Comparison of ENCODE assay signal across 26 cellular contexts in genomic region chr2:204535764-204536163, GRCh38.
"Had no signal": no experiment of that assay in that cellular context is flagged by ENCODE, and none has a peak within 500 bp of the region (broad histone marks: within the 10 kb centered on the region; RNA-seq: fewer than 3 reads in every experiment).

No MANE protein-coding gene starts in this region.

- DNase-seq: dorsolateral prefrontal cortex; effector CD4-positive, alpha-beta T cell; esophagus squamous epithelium; glutamatergic neuron; heart right ventricle; hippocampal formation; left cardiac atrium; left lung; mesenchymal stem cell; naive thymus-derived CD4-positive, alpha-beta T cell; nucleus accumbens; stimulated activated CD4-positive, alpha-beta T cell treated with anti-CD3 and anti-CD28 coated beads, Interleukin-12 subunit alpha, Interleukin-12 subunit beta, amount 100 ng/mL, for 4 hours; stimulated activated CD4-positive, alpha-beta T cell treated with anti-CD3 and anti-CD28 coated beads, Interleukin-1b, Interleukin-23, amount 100 ng/mL, for 48 hours; stimulated activated CD4-positive, alpha-beta T cell treated with anti-CD3 and anti-CD28 coated beads, Interleukin-4, amount 100 ng/mL, for 1 hour; stimulated activated CD8-positive, alpha-beta memory T cell treated with anti-CD3 and anti-CD28 coated beads, Interleukin-4, amount 100 ng/mL, for 48 hours; stimulated activated naive CD4-positive, alpha-beta T cell treated with Interleukin-2 at 50 U/mL for 16 hours; stomach; thyroid gland; upper lobe of left lung had no signal

- H3K27me3 ChIP-seq: esophagus squamous epithelium, left lung, right atrium auricular region, stomach, thyroid gland, upper lobe of left lung had no signal

- H3K9me3 ChIP-seq: esophagus squamous epithelium, heart right ventricle, left lung, prostate gland, right atrium auricular region, stomach, thyroid gland, upper lobe of left lung had no signal

- H3K36me3 ChIP-seq: esophagus squamous epithelium, heart right ventricle, left lung, prostate gland, right atrium auricular region, stomach, thyroid gland, upper lobe of left lung had no signal

- H3K4me2 ChIP-seq: smooth muscle cell had no signal

- ATAC-seq: heart right ventricle; left cardiac atrium; left lung; naive thymus-derived CD4-positive, alpha-beta T cell; sciatic nerve had no signal

- FAIRE-seq: colon, islet of Langerhans, urothelium cell line had no signal

- H3K4me1 ChIP-seq: heart right ventricle, left lung, prostate gland, thyroid gland had no signal

- H3K4me3 ChIP-seq: dorsolateral prefrontal cortex, esophagus squamous epithelium, heart right ventricle, left lung, prostate gland, right atrium auricular region, smooth muscle cell, stomach, thyroid gland, upper lobe of left lung had no signal

- H3K27ac ChIP-seq: dorsolateral prefrontal cortex, esophagus squamous epithelium, heart right ventricle, left lung, right atrium auricular region, stomach, thyroid gland, upper lobe of left lung had no signal
